ENCODE assay signal across 13 cellular contexts in genomic region chr1:63713627-63714481, GRCh38. TPM values are rescaled to one million over a fixed set of nuclear protein-coding genes. Genes with fewer than 3 reads are reported as not detected.
DNase-seq lines count a peak whose midpoint lies in the region; ATAC-seq and TF ChIP-seq lines count a peak whose summit lies in the region.
"Had no signal": no experiment of that assay in that cellular context is flagged by ENCODE, and none has a peak within 500 bp of the region (broad histone marks: within the 10 kb centered on the region; RNA-seq: fewer than 3 reads in every experiment).

No MANE protein-coding gene starts in this region.

- H4K20me1 ChIP-seq in GM23338 (replicated peaks; ENCODE audit: insufficient read depth): no peaks in the 10 kb centered on the region

- no peaks in the 10 kb centered on the region for H3K9me3 ChIP-seq in MG63
- H3K9me3 ChIP-seq: gastrocnemius medialis had no signal

- peaks cover 1% of the 10 kb centered on the region for H3K27me3 Mint-ChIP-seq in GM23338 (ENCODE audit: insufficient read depth, low read depth, poor library complexity)
- H3K27me3 Mint-ChIP-seq in activated CD8-positive, alpha-beta memory T cell treated with anti-CD3 and anti-CD28 coated beads, Interleukin-2, amount 10 ng/mL, durations not matched to agents 7 days and 5 days: peaks cover 21% of the 10 kb centered on the region

- no peaks in the 10 kb centered on the region for H3K79me2 ChIP-seq in GM23338 (replicated peaks; ENCODE audit: insufficient read depth)

- H3K36me3 Mint-ChIP-seq in GM23338 (ENCODE audit: low read depth): no peaks in the 10 kb centered on the region
- H3K36me3 Mint-ChIP-seq in activated CD8-positive, alpha-beta memory T cell treated with anti-CD3 and anti-CD28 coated beads, Interleukin-2, amount 10 ng/mL, durations not matched to agents 7 days and 5 days: no peaks in the 10 kb centered on the region

- CTCF ChIA-PET in AG04449 (lab: Yijun Ruan, JAX): interaction anchor here (1.1 kb wide), 2 partner anchors 22 to 528 kb away, joined by 3 to 4 read pairs; no protein-coding TSS in a partner anchor
- CTCF ChIA-PET in activated CD8-positive, alpha-beta memory T cell treated with anti-CD3 and anti-CD28 coated beads, Interleukin-2, amount 10 ng/mL, durations not matched to agents 7 days and 5 days (lab: Charles Lee): no interaction called here

- H3K36me3 ChIP-seq in GM23338 (ENCODE audit: insufficient read depth) (no peaks in the 10 kb centered on the region), MG63 (no peaks in the 10 kb centered on the region)
- H3K36me3 ChIP-seq: gastrocnemius medialis had no signal

- H3K4me3 Mint-ChIP-seq in GM23338: no peak overlapping the region
- no peak overlapping the region for H3K4me3 Mint-ChIP-seq in activated CD8-positive, alpha-beta memory T cell treated with anti-CD3 and anti-CD28 coated beads, Interleukin-2, amount 10 ng/mL, durations not matched to agents 7 days and 5 days

- no peak overlapping the region for H3K4me3 ChIP-seq in AG04449 (ENCODE audit: low read depth, low read length)
- H3K4me3 ChIP-seq in GM23338: no peak overlapping the region
- H3K4me3 ChIP-seq in MG63: no peak overlapping the region
- no peak overlapping the region for H3K4me3 ChIP-seq in epithelial cell of esophagus (ENCODE audit: low read length)
- H3K4me3 ChIP-seq: gastrocnemius medialis had no signal

- ATAC-seq in GM23338: peak; percentile 82
- ATAC-seq in GM21528 (IDR thresholded peaks at IDR 0.05; ENCODE audit: low FRiP score, unreplicated experiment): no peak
- no peak for ATAC-seq in activated CD8-positive, alpha-beta memory T cell treated with anti-CD3 and anti-CD28 coated beads, Interleukin-2, amount 10 ng/mL, durations not matched to agents 7 days and 5 days
- no peak for ATAC-seq in GM18502 (IDR thresholded peaks at IDR 0.05; ENCODE audit: poor library complexity, unreplicated experiment)
- ATAC-seq: stimulated activated naive CD8-positive, alpha-beta T cell treated with anti-CD3 and anti-CD28 coated beads, Interleukin-15, Interleukin-2, amounts not matched to agents 100 U/mL and 50 U/mL, for 24 hours had no signal

- H3K4me1 Mint-ChIP-seq in GM23338: peaks cover 5% of the 10 kb centered on the region
- no peaks in the 10 kb centered on the region for H3K4me1 Mint-ChIP-seq in activated CD8-positive, alpha-beta memory T cell treated with anti-CD3 and anti-CD28 coated beads, Interleukin-2, amount 10 ng/mL, durations not matched to agents 7 days and 5 days

- H3K27me3 ChIP-seq in GM23338 (ENCODE audit: insufficient read depth) (no peaks in the 10 kb centered on the region), MG63 (no peaks in the 10 kb centered on the region)
- H3K27me3 ChIP-seq: gastrocnemius medialis had no signal

- H3K4me2 ChIP-seq in GM23338: no peak overlapping the region

- no peaks in the 10 kb centered on the region for H3K9me3 Mint-ChIP-seq in GM23338
- H3K9me3 Mint-ChIP-seq in activated CD8-positive, alpha-beta memory T cell treated with anti-CD3 and anti-CD28 coated beads, Interleukin-2, amount 10 ng/mL, durations not matched to agents 7 days and 5 days (ENCODE audit: low read depth): no peaks in the 10 kb centered on the region

- H3K27ac ChIP-seq in GM23338 (ENCODE audit: low read depth): 0 out of 2 replicates have a peak overlapping the region, but pooled peaks have one; percentile 11
- H3K27ac ChIP-seq: gastrocnemius medialis had no signal

- H3K27ac Mint-ChIP-seq in GM23338: no peak overlapping the region
- H3K27ac Mint-ChIP-seq in activated CD8-positive, alpha-beta memory T cell treated with anti-CD3 and anti-CD28 coated beads, Interleukin-2, amount 10 ng/mL, durations not matched to agents 7 days and 5 days: no peak overlapping the region

- peak; percentile 17 for DNase-seq in AG04449 (ENCODE audit: low read depth, low spot score)
- no peak for DNase-seq in GM23338 (ENCODE audit: low spot score)
- DNase-seq in MG63: peak; percentile 91
- peak; percentile 29 for DNase-seq in epithelial cell of esophagus (ENCODE audit: low read depth)
- DNase-seq in anterior cingulate cortex (lab: John Stamatoyannopoulos, UW): no peak
- DNase-seq in activated CD8-positive, alpha-beta memory T cell treated with anti-CD3 and anti-CD28 coated beads, Interleukin-2, amount 10 ng/mL, durations not matched to agents 7 days and 5 days: no peak
- DNase-seq: activated T-cell treated with anti-CD3 and anti-CD28 coated beads, Interleukin-2, amount 50 U/mL, for 48 hours; NK-92 treated with Interleukin-12 subunit alpha and Interleukin-12 subunit beta, amount 100 ng/mL, for 24 hours; posterior cingulate gyrus; stimulated activated naive CD8-positive, alpha-beta T cell treated with anti-CD3 and anti-CD28 coated beads, Interleukin-15, Interleukin-2, amounts not matched to agents 100 U/mL and 50 U/mL, for 24 hours had no signal

- TF ChIP-seq CTCF in AG04449 (IDR thresholded peaks at IDR 0.05; ENCODE audit: insufficient read depth, low read length, missing control alignments): no peak
- TF ChIP-seq CTCF in GM23338 (conservative IDR thresholded peaks at IDR 0.05; ENCODE audit: low read depth in 2 of 2): no peak
- no peak for TF ChIP-seq CTCF in epithelial cell of esophagus (IDR thresholded peaks at IDR 0.05; ENCODE audit: insufficient read depth, low read depth, low read length, missing control alignments)

- no peaks in the 10 kb centered on the region for H3F3A ChIP-seq in GM23338 (replicated peaks; ENCODE audit: low read depth)

- H3K9me2 ChIP-seq in GM23338 (ENCODE audit: insufficient read depth): no peaks in the 10 kb centered on the region

- no peak overlapping the region for H2AFZ ChIP-seq in GM23338

- POLR2A ChIA-PET in AG04449 (lab: Yijun Ruan, JAX): no interaction called here

- H3K4me1 ChIP-seq in GM23338 (ENCODE audit: insufficient read depth): peaks cover 15% of the 10 kb centered on the region
- H3K4me1 ChIP-seq: gastrocnemius medialis had no signal

TF ChIP-seq in GM23338, 12 proteins besides CTCF, POLR2A, EP300 and RAD21 (continues in another document):
- TF ChIP-seq ZNF462 (CRISPR knock-in tag; IDR thresholded peaks at IDR 0.05): no peak

RNA-seq across cellular contexts. Expression of gene ROR1, which starts 60.0 kb away (rescaled TPM):
- total RNA-seq in GM23338 (2014; rRNA removed; shearing (Covaris generic)): 94.3 and 96.0 TPM in 2 replicates
- 53.8 and 59.7 TPM in 2 replicates for polyA plus RNA-seq in GM23338 (2016; fragmentation: Nextera tagmentation; extraction: Ambion mirVana)
- total RNA-seq in MG63 (2014; rRNA removed; shearing (Covaris generic); ENCODE audit: low replicate concordance): 1.4 and 2.3 TPM in 2 replicates
- total RNA-seq in activated CD8-positive, alpha-beta memory T cell treated with anti-CD3 and anti-CD28 coated beads, Interleukin-2, amount 10 ng/mL, durations not matched to agents 7 days and 5 days: not detected

Comparison
In these comparisons a context has a peak if more than half of its experiments do, and no peak if none do; other contexts are left out.
1. DNase-seq: peak in AG04449 (single experiment), MG63 (single experiment) and epithelial cell of esophagus (single experiment); none in GM23338 (single experiment), anterior cingulate cortex (0 of 58) and activated CD8-positive, alpha-beta memory T cell treated with anti-CD3 and anti-CD28 coated beads, Interleukin-2, amount 10 ng/mL, durations not matched to agents 7 days and 5 days (single experiment).
2. RNA of gene ROR1, which starts 60.0 kb away (total RNA-seq): 94.3 to 96.0 TPM in GM23338; 1.4 to 2.3 TPM in MG63 and not detected in activated CD8-positive, alpha-beta memory T cell treated with anti-CD3 and anti-CD28 coated beads, Interleukin-2, amount 10 ng/mL, durations not matched to agents 7 days and 5 days; every median in the first group is over 10 times any median in the second.